Comparison of ENCODE assay signal across 7 cellular contexts in genomic region chr6:26020291-26020982, GRCh38. TPM values are rescaled to one million over a fixed set of nuclear protein-coding genes. Genes with fewer than 3 reads are reported as not detected.
DNase-seq lines count a peak whose midpoint lies in the region; ATAC-seq, FAIRE-seq and TF ChIP-seq lines count a peak whose summit lies in the region.

No MANE protein-coding gene starts in this region.

- intact Hi-C loops in gastrocnemius medialis (cut with DNase I; ENCODE audit: low total_unique reads), result loop anchor here (5.0 to 10.0 kb wide), 5 partner anchors 152 to 1874 kb away; partner anchors contain the start of gene ZNF184

- TF ChIP-seq CTCF in brain microvascular endothelial cell (IDR thresholded peaks at IDR 0.05; ENCODE audit: low read depth, low read length, missing control alignments), result no peak
- TF ChIP-seq CTCF in gastrocnemius medialis (IDR thresholded peaks at IDR 0.05 in 4 of 5, conservative IDR thresholded peaks at IDR 0.05 in 1 of 5), result no peak

- H3K27ac ChIP-seq in brain microvascular endothelial cell, result peak overlapping the region; percentile 91
- H3K27ac ChIP-seq in gastrocnemius medialis, result peak overlapping the region; percentile 86 to 94 (median 89)

- FAIRE-seq in TTC549 (lab: Jason Lieb, UNC), result peak; percentile 93

- peaks cover 4% of the 10 kb centered on the region in 2 donors for H3K4me1 ChIP-seq in gastrocnemius medialis

- no peaks in the 10 kb centered on the region for H3K9me3 ChIP-seq in gastrocnemius medialis

- TF ChIP-seq POLR2A in GM18505 (IDR thresholded peaks at IDR 0.05; ENCODE audit: borderline replicate concordance, extremely low read depth, insufficient read depth, insufficient read length), result peak; percentile 100
- TF ChIP-seq POLR2A in gastrocnemius medialis (IDR thresholded peaks at IDR 0.05), result peak; percentile 85 to 97

- no peaks in the 10 kb centered on the region for H3K36me3 ChIP-seq in brain microvascular endothelial cell (replicated peaks)
- no peaks in the 10 kb centered on the region for H3K36me3 ChIP-seq in gastrocnemius medialis

- H3K4me3 ChIP-seq in brain microvascular endothelial cell (ENCODE audit: low read depth, low read length), result peak overlapping the region; percentile 66
- peak overlapping the region; percentile 50 for H3K4me3 ChIP-seq in iPS-11a (ENCODE audit: low read depth, low read length)
- H3K4me3 ChIP-seq in gastrocnemius medialis, result peak overlapping the region; percentile 59 to 81 (median 74)

- ATAC-seq in GM18505 (IDR thresholded peaks at IDR 0.05; ENCODE audit: unreplicated experiment) (peak; percentile 41), HG02885 (IDR thresholded peaks at IDR 0.05; ENCODE audit: poor library complexity, unreplicated experiment) (peak; percentile 62), gastrocnemius medialis (peak; percentile 83 to 84)

- H3K27me3 ChIP-seq in brain microvascular endothelial cell (replicated peaks), result no peaks in the 10 kb centered on the region
- peaks cover 20 to 68% (median 53%) of the 10 kb centered on the region in 3 donors for H3K27me3 ChIP-seq in gastrocnemius medialis

- DNase-seq in NCI-H146 treated with DMSO at 0.1 percent for 48 hours (lab: John Stamatoyannopoulos, UW; ENCODE audit: unreplicated experiment), result peak; percentile 93
- DNase-seq in brain microvascular endothelial cell, result peak; percentile 83
- peak; percentile 33 to 70 for DNase-seq in gastrocnemius medialis

- in situ Hi-C loops in brain microvascular endothelial cell (cut with HindIII; ENCODE audit: low pct_ligation_motif_present, low sequenced_read_pairs), result no loop called here
- in situ Hi-C loops in gastrocnemius medialis (cut with MboI; ENCODE audit: low sequenced_read_pairs in 4 of 4), result no loop called here

RNA-seq across cellular contexts. Expression of gene TRIM38, which starts 57.8 kb away (rescaled TPM):
- 1 to 10 TPM; 2.2 to 6.7 (median 4.6) TPM for total RNA-seq in gastrocnemius medialis

Comparison
In these comparisons a context has a peak if more than half of its experiments do, and no peak if none do; other contexts are left out.
1. Peak in every context shown above with its lines: DNase-seq, ATAC-seq, H3K4me3 ChIP-seq and H3K27ac ChIP-seq.